8 cellular contexts compared by ENCODE assay signal in the genomic region with DNA sequence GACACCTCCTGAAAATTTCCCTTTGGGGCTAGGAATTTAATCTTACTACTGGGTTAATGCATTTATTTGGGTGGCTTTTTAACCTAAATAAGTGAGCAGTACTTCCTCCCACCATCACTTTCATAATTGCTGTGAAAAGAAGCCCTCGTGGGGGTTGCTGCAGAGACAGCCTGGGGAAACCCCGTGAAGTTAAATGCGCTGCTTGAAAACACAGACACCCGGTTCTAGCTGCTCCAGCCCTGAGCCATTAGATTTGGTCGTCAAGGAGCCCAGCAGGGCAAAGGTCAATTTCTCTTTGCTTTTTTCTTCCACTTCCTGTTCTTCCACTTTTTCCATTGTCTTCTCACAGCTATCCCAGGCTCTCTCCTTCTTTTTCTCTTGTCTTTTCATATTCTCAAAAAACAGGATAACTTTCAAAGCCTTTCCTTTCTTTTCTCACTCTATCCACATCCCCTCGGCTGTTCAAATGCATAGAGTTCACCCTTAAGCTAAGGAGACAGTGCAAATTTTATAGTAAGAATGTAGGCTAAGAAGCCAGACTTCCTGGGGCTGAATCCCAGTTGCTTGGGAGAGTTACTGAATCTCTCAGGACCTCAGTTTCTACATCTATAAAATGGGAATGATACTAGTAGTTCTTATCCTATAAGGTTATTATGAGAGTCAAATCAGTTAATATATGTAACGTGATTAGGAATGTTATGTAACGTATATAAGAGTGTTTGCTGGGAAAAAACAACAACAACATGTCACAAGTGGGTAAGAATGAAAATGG.
A peak's percentile ranks its signal among the peaks of the same experiment; 100 is the strongest.
DNase-seq lines count a peak whose midpoint lies in the region; ATAC-seq and TF ChIP-seq lines count a peak whose summit lies in the region.

No MANE protein-coding gene starts in this region.

- no peak for TF ChIP-seq CTCF in osteocyte (IDR thresholded peaks at IDR 0.05)
- no peak for TF ChIP-seq CTCF in dorsolateral prefrontal cortex (IDR thresholded peaks at IDR 0.05 in 54 of 56, conservative IDR thresholded peaks at IDR 0.05 in 2 of 56; ENCODE audit: low read depth in 1 of 56, partially characterized antibody in 56 of 56)

- H3K4me3 ChIP-seq in dorsolateral prefrontal cortex, result no peak overlapping the region

- peak; percentile 83 for ATAC-seq in GM19395 (IDR thresholded peaks at IDR 0.05; ENCODE audit: unreplicated experiment)
- peak; percentile 64 for ATAC-seq in HG03103 (IDR thresholded peaks at IDR 0.05; ENCODE audit: low read depth, unreplicated experiment)
- peak; percentile 35 for ATAC-seq in esophagus mucosa

- peaks cover 0 to 14% (median 0%) of the 10 kb centered on the region in 45 donors for H3K27me3 ChIP-seq in dorsolateral prefrontal cortex

- H3K4me3 Mint-ChIP-seq in osteocyte (ENCODE audit: unreplicated experiment), result no peak overlapping the region

- peaks cover 3% of the 10 kb centered on the region for H3K4me1 Mint-ChIP-seq in osteocyte (ENCODE audit: unreplicated experiment)

- no peak overlapping the region for H3K27ac ChIP-seq in dorsolateral prefrontal cortex

- intact Hi-C loops in dorsolateral prefrontal cortex (cut with DNase I), result no loop called here

- DNase-seq in Daoy (ENCODE audit: low read depth) (peak; percentile 12), kidney glomerular epithelial cell (lab: John Stamatoyannopoulos, UW) (no peak), osteocyte (ENCODE audit: extremely low spot score, unreplicated experiment) (no peak), HK-2 (ENCODE audit: unreplicated experiment) (no peak), dorsolateral prefrontal cortex (no peak)

- no peak overlapping the region for H3K27ac Mint-ChIP-seq in osteocyte (ENCODE audit: unreplicated experiment)

- peaks cover 2% of the 10 kb centered on the region for H3K27me3 Mint-ChIP-seq in osteocyte (ENCODE audit: unreplicated experiment)

- H3K36me3 Mint-ChIP-seq in osteocyte (ENCODE audit: unreplicated experiment), result no peaks in the 10 kb centered on the region

- H3K9me3 Mint-ChIP-seq in osteocyte (ENCODE audit: unreplicated experiment), result peaks cover 11% of the 10 kb centered on the region
